Comparison of ENCODE assay signal across 8 cellular contexts in genomic region chr3:196650740-196651311, GRCh38. TPM values are rescaled to one million over a fixed set of nuclear protein-coding genes. Genes with fewer than 3 reads are reported as not detected.
DNase-seq lines count a peak whose midpoint lies in the region; ATAC-seq, FAIRE-seq and TF ChIP-seq lines count a peak whose summit lies in the region.

No MANE protein-coding gene starts in this region.

- H3K27me3 ChIP-seq in PC-9 (ENCODE audit: insufficient read depth, low read depth): no peaks in the 10 kb centered on the region
- H3K27me3 ChIP-seq in endothelial cell of umbilical vein (ENCODE audit: control insufficient read depth in 2 of 2, insufficient read depth in 2 of 2, low read length in 2 of 2): no peaks in the 10 kb centered on the region

- BruUV-seq in PC-9 (replicated peaks; lab: Mats Ljungman, UMichigan) (no TSS peak), endothelial cell of umbilical vein (replicated peaks; lab: Mats Ljungman, UMichigan) (no TSS peak)

- no peaks in the 10 kb centered on the region for H3K9me3 Mint-ChIP-seq in activated naive CD4-positive, alpha-beta T cell treated with anti-CD3 and anti-CD28 coated beads for 36 hours

- H3K27ac Mint-ChIP-seq in activated naive CD4-positive, alpha-beta T cell treated with anti-CD3 and anti-CD28 coated beads for 36 hours: no peak overlapping the region

- H3K27ac ChIP-seq in PC-9 (peak overlapping the region; percentile 70), endothelial cell of umbilical vein (ENCODE audit: insufficient read depth, low read depth, low read length) (no peak overlapping the region)

- H4K20me1 ChIP-seq in PC-9 (ENCODE audit: insufficient read depth): no peaks in the 10 kb centered on the region
- H4K20me1 ChIP-seq in endothelial cell of umbilical vein (replicated peaks; ENCODE audit: control insufficient read depth, extremely low read depth, insufficient read depth, low read length): no peaks in the 10 kb centered on the region

- CTCF ChIA-PET in activated naive CD4-positive, alpha-beta T cell treated with anti-CD3 and anti-CD28 coated beads for 36 hours (lab: Charles Lee): interaction anchor here (0.7 to 1.1 kb wide), 2 partner anchors 41 to 190 kb away, joined by 3 to 4 read pairs; no protein-coding TSS in a partner anchor
- CTCF ChIA-PET in PC-9 (lab: Charles Lee): interaction anchor here (0.7 to 1.0 kb wide), 2 partner anchors 19 to 41 kb away, joined by 3 to 7 read pairs; no protein-coding TSS in a partner anchor
- CTCF ChIA-PET in endothelial cell of umbilical vein (lab: Charles Lee): interaction anchor here (0.7 to 3.8 kb wide), 8 partner anchors 10 to 57 kb away, joined by 3 to 30 read pairs (median 4); partner anchors contain the start of gene NRROS

- peaks cover 10% of the 10 kb centered on the region for H3K36me3 Mint-ChIP-seq in activated naive CD4-positive, alpha-beta T cell treated with anti-CD3 and anti-CD28 coated beads for 36 hours (ENCODE audit: low read depth)

- DNase-seq in activated naive CD4-positive, alpha-beta T cell treated with Interleukin-2 at 50 U/mL for 16 hours: peak; percentile 14
- no peak for DNase-seq in activated naive CD4-positive, alpha-beta T cell treated with anti-CD3 and anti-CD28 coated beads for 36 hours
- DNase-seq in PC-9 (peak; percentile 74 to 95), endothelial cell of umbilical vein (ENCODE audit: low read depth, low spot score) (peak; percentile 98), occipital lobe (lab: John Stamatoyannopoulos, UW) (peak; percentile 52), NCI-H2081 (lab: John Stamatoyannopoulos, UW) (no peak), iPS-NIHi7 (ENCODE audit: extremely low spot score) (no peak)

- H3K9me3 ChIP-seq in PC-9 (ENCODE audit: insufficient read depth, low read depth) (no peaks in the 10 kb centered on the region), endothelial cell of umbilical vein (replicated peaks; ENCODE audit: control insufficient read depth, insufficient read depth, low read length) (no peaks in the 10 kb centered on the region)

- intact Hi-C loops in activated naive CD4-positive, alpha-beta T cell treated with anti-CD3 and anti-CD28 coated beads for 36 hours (cut with micrococcal nuclease): no loop called here
- intact Hi-C loops in PC-9 (cut with micrococcal nuclease; ENCODE audit: unreplicated experiment) (no loop called here), endothelial cell of umbilical vein (cut with micrococcal nuclease) (loop anchor here (1.0 kb wide), 3 partner anchors 19 to 39 kb away; no protein-coding TSS in a partner anchor)

- H3K4me3 ChIP-seq in PC-9: no peak overlapping the region
- H3K4me3 ChIP-seq in endothelial cell of umbilical vein (replicated peaks in 1 of 3; ENCODE audit: insufficient read depth in 1 of 3, low read depth in 1 of 3, low read length in 3 of 3): no peak overlapping the region

- no peaks in the 10 kb centered on the region for H3K9me1 ChIP-seq in endothelial cell of umbilical vein (replicated peaks; ENCODE audit: control insufficient read depth, extremely low read depth, insufficient read depth, low read length)

- no peak for ATAC-seq in GM21390 (IDR thresholded peaks at IDR 0.05; ENCODE audit: unreplicated experiment)

- H3K4me1 Mint-ChIP-seq in activated naive CD4-positive, alpha-beta T cell treated with anti-CD3 and anti-CD28 coated beads for 36 hours (ENCODE audit: low read depth): peaks cover 24% of the 10 kb centered on the region

- peaks cover 27% of the 10 kb centered on the region for H3F3A ChIP-seq in PC-9 (ENCODE audit: insufficient read depth, low read depth)

- H2AFZ ChIP-seq in PC-9: no peak overlapping the region
- no peak overlapping the region for H2AFZ ChIP-seq in endothelial cell of umbilical vein (ENCODE audit: low read depth, low read length)

- H3K79me2 ChIP-seq in PC-9 (ENCODE audit: low read depth) (no peaks in the 10 kb centered on the region), endothelial cell of umbilical vein (ENCODE audit: control insufficient read depth, insufficient read depth, low read length) (no peaks in the 10 kb centered on the region)

- H3K9ac ChIP-seq in endothelial cell of umbilical vein (replicated peaks; ENCODE audit: extremely low read depth, insufficient read depth, low read length): no peak overlapping the region

- H3K9me2 ChIP-seq in PC-9 (ENCODE audit: insufficient read depth): no peaks in the 10 kb centered on the region

- H3K27me3 Mint-ChIP-seq in activated naive CD4-positive, alpha-beta T cell treated with anti-CD3 and anti-CD28 coated beads for 36 hours (ENCODE audit: low read depth): no peaks in the 10 kb centered on the region

- H3K4me3 Mint-ChIP-seq in activated naive CD4-positive, alpha-beta T cell treated with anti-CD3 and anti-CD28 coated beads for 36 hours: no peak overlapping the region

- peak; percentile 100 for FAIRE-seq in endothelial cell of umbilical vein (lab: Jason Lieb, UNC)

- TF ChIP-seq POLR2A in endothelial cell of umbilical vein (IDR thresholded peaks at IDR 0.05; ENCODE audit: low read depth, low read length): no peak

- dilution Hi-C loops in endothelial cell of umbilical vein (cut with MboI; ENCODE audit: extremely low pct_ligation_motif_present, low sequenced_read_pairs): no loop called here

- H3K4me1 ChIP-seq in PC-9 (replicated peaks; ENCODE audit: insufficient read depth) (peaks cover 25% of the 10 kb centered on the region), endothelial cell of umbilical vein (ENCODE audit: control insufficient read depth, extremely low read depth, insufficient read depth, low read length) (peaks cover 24% of the 10 kb centered on the region)

- peak overlapping the region; percentile 50 for H3K4me2 ChIP-seq in PC-9
- H3K4me2 ChIP-seq in endothelial cell of umbilical vein (ENCODE audit: insufficient read depth, low read length): peak overlapping the region; percentile 28

- TF ChIP-seq CTCF in PC-9 (conservative IDR thresholded peaks at IDR 0.05): no peak
- TF ChIP-seq CTCF in endothelial cell of umbilical vein (IDR thresholded peaks at IDR 0.05; ENCODE audit: extremely low read depth in 1 of 2, insufficient read depth in 1 of 2, low read depth in 1 of 2, low read length in 2 of 2): no peak

- no peaks in the 10 kb centered on the region for H3K36me3 ChIP-seq in PC-9 (ENCODE audit: low read depth)
- peaks cover 0 to 2% of the 10 kb centered on the region in 2 experiments for H3K36me3 ChIP-seq in endothelial cell of umbilical vein (ENCODE audit: control insufficient read depth in 2 of 2, extremely low read depth in 1 of 2, insufficient read depth in 2 of 2, low read length in 2 of 2)

- POLR2A ChIA-PET in PC-9 (lab: Charles Lee; ENCODE audit: unreplicated experiment) (interaction anchor here (0.5 to 0.8 kb wide), 5 partner anchors 15 to 554 kb away, joined by 3 to 8 read pairs (median 4); partner anchors contain the start of genes FBXO45 and WDR53), endothelial cell of umbilical vein (lab: Charles Lee) (interaction anchor here (0.6 to 0.9 kb wide), 4 partner anchors 11 to 1080 kb away, joined by 3 to 6 read pairs (median 3); no protein-coding TSS in a partner anchor)

TF ChIP-seq in endothelial cell of umbilical vein, 7 proteins besides CTCF, POLR2A, EP300 and RAD21:
- peak; percentile 95 for TF ChIP-seq POLR2AphosphoS5 (IDR thresholded peaks at IDR 0.05; ENCODE audit: insufficient read depth, low read depth, low read length)
- peak; percentile 96 for TF ChIP-seq FOS (IDR thresholded peaks at IDR 0.05; ENCODE audit: borderline replicate concordance, insufficient read depth, low read length)
- no peak for TF ChIP-seq EZH2 (IDR thresholded peaks at IDR 0.05; ENCODE audit: borderline replicate concordance, low read depth, low read length, severe bottlenecking)
- TF ChIP-seq JUN (IDR thresholded peaks at IDR 0.05; ENCODE audit: borderline replicate concordance, insufficient read depth, insufficient read length, low read depth): peak; percentile 94
- TF ChIP-seq MAX (IDR thresholded peaks at IDR 0.05; ENCODE audit: insufficient read depth, insufficient read length): peak; percentile 58
- TF ChIP-seq GATA2 (IDR thresholded peaks at IDR 0.05; ENCODE audit: insufficient read depth, insufficient read length, low read depth, low read length): peak; percentile 98
- TF ChIP-seq MYC (IDR thresholded peaks at IDR 0.05; ENCODE audit: low read depth, low read length): peak; percentile 87

RNA-seq across cellular contexts. Expression of gene NRROS, which starts 11.3 kb away (rescaled TPM):
- 1 to 10 TPM; 8.1 to 9.2 TPM for total RNA-seq in activated naive CD4-positive, alpha-beta T cell treated with anti-CD3 and anti-CD28 coated beads for 36 hours
- total RNA-seq in PC-9 (2021) (2.2 and 3.1 TPM in 2 replicates), endothelial cell of umbilical vein (14.4 and 15.6 TPM in 2 replicates), occipital lobe (1.2 TPM)
- polyA plus RNA-seq in endothelial cell of umbilical vein: 8.1 and 8.7 TPM in 2 replicates
- 4.2 and 5.0 TPM in 2 replicates for polyA plus RNA-seq in endothelial cell of umbilical vein (2011; cell fraction: cytosol; rRNA removed)
- polyA plus RNA-seq in endothelial cell of umbilical vein (2011; cell fraction: nucleus; rRNA removed): 2.7 and 3.6 TPM in 2 replicates
- 3.5 and 5.6 TPM in 2 replicates for polyA plus RNA-seq in endothelial cell of umbilical vein (2012)
- 3.2 and 3.9 TPM in 2 replicates for polyA minus RNA-seq in endothelial cell of umbilical vein
- polyA minus RNA-seq in endothelial cell of umbilical vein (2011; cell fraction: cytosol; rRNA and poly(A)+ RNA removed): not detected
- polyA minus RNA-seq in endothelial cell of umbilical vein (2011; cell fraction: nucleus; rRNA and poly(A)+ RNA removed): 1.1 and 2.4 TPM in 2 replicates

Comparison
In these comparisons a context has a peak if more than half of its experiments do, and no peak if none do; other contexts are left out.
1. DNase-seq: peak in activated naive CD4-positive, alpha-beta T cell treated with Interleukin-2 at 50 U/mL for 16 hours (single experiment), PC-9 (2 of 2), endothelial cell of umbilical vein (single experiment) and occipital lobe (single experiment); none in activated naive CD4-positive, alpha-beta T cell treated with anti-CD3 and anti-CD28 coated beads for 36 hours (single experiment), NCI-H2081 (0 of 2) and iPS-NIHi7 (single experiment).